Comparison of ENCODE assay signal across 9 cellular contexts in the genomic region with DNA sequence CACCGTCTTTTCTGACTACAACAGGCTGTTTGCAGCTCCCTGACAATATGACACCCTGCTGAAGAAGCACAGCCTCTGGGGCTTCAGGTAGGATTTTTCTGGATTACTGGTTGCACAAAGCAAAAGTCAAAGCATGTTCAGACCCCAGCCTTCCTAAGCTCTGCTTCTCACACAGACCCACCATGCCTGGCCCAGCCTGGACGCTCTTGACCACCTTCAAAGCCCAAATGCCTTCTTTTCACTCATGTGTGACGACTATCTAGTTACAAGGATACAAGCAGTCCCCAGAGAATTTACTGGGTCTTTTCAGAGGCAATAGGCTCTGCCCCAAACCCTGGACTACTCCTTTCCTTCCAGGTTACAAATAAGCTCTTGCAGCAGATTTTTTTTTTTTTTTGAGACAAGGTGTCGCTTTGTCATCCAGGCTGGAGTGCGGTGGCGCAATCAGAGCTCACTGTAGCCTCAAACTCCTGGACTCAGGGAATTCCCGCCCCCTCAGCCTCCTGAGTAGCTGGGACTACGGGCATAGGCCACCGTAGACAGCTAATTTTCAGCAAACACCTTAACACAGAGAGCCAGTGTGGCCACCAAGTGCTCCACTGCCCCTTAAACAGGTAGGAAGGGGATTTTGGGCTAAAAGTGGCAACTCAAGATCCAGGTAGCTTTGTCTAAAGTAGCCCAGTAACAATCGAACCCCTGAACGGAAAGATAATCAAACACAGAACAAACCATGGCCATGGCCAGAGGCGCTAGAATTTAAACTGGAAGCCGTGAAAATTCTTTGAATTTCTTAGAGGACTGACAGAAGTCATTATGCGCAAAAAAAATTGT. TPM values are rescaled to one million over a fixed set of nuclear protein-coding genes. Genes with fewer than 3 reads are reported as not detected.
DNase-seq lines count a peak whose midpoint lies in the region; ATAC-seq, FAIRE-seq and TF ChIP-seq lines count a peak whose summit lies in the region.
"Had no signal": no experiment of that assay in that cellular context is flagged by ENCODE, and none has a peak within 500 bp of the region (broad histone marks: within the 10 kb centered on the region; RNA-seq: fewer than 3 reads in every experiment).

No MANE protein-coding gene starts in this region.

- H3K79me1 ChIP-seq in H1 (ENCODE audit: low read depth, low read length): no peaks in the 10 kb centered on the region
- no peaks in the 10 kb centered on the region for H3K79me1 ChIP-seq in mesenchymal stem cell (replicated peaks; ENCODE audit: low read length, poor library complexity, severe bottlenecking)

- H3K4me2 ChIP-seq in H1 (ENCODE audit: insufficient read depth in 1 of 2, low read depth in 2 of 2, low read length in 2 of 2): peak overlapping the region in 1 of 2 experiments; percentile 8; a peak in 1 of 4 replicates
- H3K4me2 ChIP-seq in mesenchymal stem cell (ENCODE audit: low read length, poor library complexity, severe bottlenecking): peak overlapping the region; percentile 55

- H3K4me3 ChIP-seq in H1 (ENCODE audit: extremely low read depth in 1 of 4, insufficient read depth in 2 of 4, low read depth in 3 of 4, low read length in 4 of 4) (no peak overlapping the region), mesenchymal stem cell (ENCODE audit: insufficient read depth in 1 of 2, low read depth in 1 of 2, low read length in 2 of 2) (peak overlapping the region in 1 of 2 experiments; percentile 54), upper lobe of right lung (no peak overlapping the region), tibial nerve (no peak overlapping the region)

- no peak overlapping the region; the same call in 1 of the 2 replicates for H2BK20ac ChIP-seq in H1 (ENCODE audit: low read length)

- peaks cover 3 to 17% (median 11%) of the 10 kb centered on the region in 4 experiments for H3K4me1 ChIP-seq in H1 (replicated peaks in 1 of 4; ENCODE audit: control insufficient read depth in 3 of 4, insufficient read depth in 4 of 4, low read length in 3 of 4)
- peaks cover 14% of the 10 kb centered on the region for H3K4me1 ChIP-seq in mesenchymal stem cell (ENCODE audit: control insufficient read depth, insufficient read depth, low read depth, low read length)
- peaks cover 10% of the 10 kb centered on the region for H3K4me1 ChIP-seq in upper lobe of right lung
- peaks cover 0 to 13% (median 0%) of the 10 kb centered on the region in 4 donors for H3K4me1 ChIP-seq in tibial nerve

- H3K27ac ChIP-seq in H1 (ENCODE audit: low read depth, low read length) (no peak overlapping the region), mesenchymal stem cell (ENCODE audit: low read length, poor library complexity, severe bottlenecking) (peak overlapping the region; percentile 86), upper lobe of right lung (peak overlapping the region; percentile 21), tibial nerve (peak overlapping the region in 1 of 4 donors; percentile 42)

- H3K79me2 ChIP-seq in H1 (ENCODE audit: control insufficient read depth in 1 of 2, insufficient read depth in 2 of 2, low read length in 2 of 2): peaks cover 0 to 11% of the 10 kb centered on the region in 2 experiments; a peak in 2 of 4 replicates

- peak; percentile 90 for ATAC-seq in upper lobe of right lung
- no peak for ATAC-seq in HG02938 (IDR thresholded peaks at IDR 0.05; ENCODE audit: unreplicated experiment)

- H3K4ac ChIP-seq in H1 (replicated peaks; ENCODE audit: insufficient read length, low read depth, low read length) (no peak overlapping the region), mesenchymal stem cell (ENCODE audit: low read depth in 1 of 2, low read length in 2 of 2) (peak overlapping the region; percentile 46 to 68)

- no peak overlapping the region for H2AK5ac ChIP-seq in H1 (ENCODE audit: low read depth, low read length)
- H2AK5ac ChIP-seq in mesenchymal stem cell (ENCODE audit: low read length, severe bottlenecking): peak overlapping the region; percentile 89

- no peak overlapping the region for H4K5ac ChIP-seq in H1 (ENCODE audit: insufficient read length, low read depth, low read length)

- FAIRE-seq in H1 (lab: Jason Lieb, UNC): no peak
- FAIRE-seq: TTC549 had no signal

- H4K8ac ChIP-seq in H1 (ENCODE audit: extremely low read depth, insufficient read depth, low read length): no peak overlapping the region
- H4K8ac ChIP-seq in mesenchymal stem cell (ENCODE audit: low read length): peak overlapping the region; percentile 66

- H2BK15ac ChIP-seq in H1 (ENCODE audit: low read length) (no peak overlapping the region), mesenchymal stem cell (ENCODE audit: low read depth, poor library complexity, severe bottlenecking) (no peak overlapping the region)

- H2AFZ ChIP-seq in H1 (ENCODE audit: low read length): no peak overlapping the region
- H2AFZ ChIP-seq in mesenchymal stem cell (ENCODE audit: low read depth, low read length): no peak overlapping the region

- H3K27me3 ChIP-seq in H1 (replicated peaks in 1 of 4; ENCODE audit: control insufficient read depth in 3 of 4, extremely low read depth in 1 of 4, insufficient read depth in 3 of 4, low read length in 3 of 4) (no peaks in the 10 kb centered on the region), mesenchymal stem cell (ENCODE audit: control insufficient read depth in 1 of 2, insufficient read depth in 1 of 2, low read length in 2 of 2) (no peaks in the 10 kb centered on the region), upper lobe of right lung (no peaks in the 10 kb centered on the region), tibial nerve (no peaks in the 10 kb centered on the region)

- H3K23ac ChIP-seq in H1 (ENCODE audit: insufficient read length) (no peak overlapping the region), mesenchymal stem cell (ENCODE audit: low read length in 2 of 2) (peak overlapping the region in 1 of 2 experiments; percentile 50)

- intact Hi-C loops in upper lobe of right lung (cut with DNase I): no loop called here

- POLR2A ChIA-PET in H1 (lab: Charles Lee; ENCODE audit: partially characterized antibody): interaction anchor here (0.9 kb wide), 1 partner anchor 16 kb away, joined by 3 read pairs; no protein-coding TSS in a partner anchor

- H2BK12ac ChIP-seq in H1 (ENCODE audit: low read depth, low read length) (peak overlapping the region; percentile 68; the same call in 1 of the 2 replicates), mesenchymal stem cell (ENCODE audit: low read length in 2 of 2) (peak overlapping the region in 1 of 2 experiments; percentile 94)

- H3K18ac ChIP-seq in H1 (ENCODE audit: extremely low read depth, low read length) (no peak overlapping the region), mesenchymal stem cell (ENCODE audit: low read depth in 1 of 2, low read length in 2 of 2) (peak overlapping the region; percentile 55 to 97)

- no peak for TF ChIP-seq RAD21 in H1 (IDR thresholded peaks at IDR 0.05 in 1 of 2, conservative IDR thresholded peaks at IDR 0.05 in 1 of 2; ENCODE audit: low read depth in 2 of 2, low read length in 2 of 2)

- 76% methylated on average over 11 of the region's 14 CpGs; no CpG with 5 or more reads in 1 of the 2 experiments for WGBS in H1 (ENCODE audit: extremely low coverage in 1 of 2, insufficient coverage in 1 of 2, insufficient read length in 1 of 2, insufficient replicate concordance in 2 of 2, low coverage in 1 of 2, low lambda C conversion rate in 2 of 2, missing lambda C conversion rate in 1 of 2), 2 experiments
- 45% methylated on average over 13 of the region's 14 CpGs for WGBS in mesenchymal stem cell
- WGBS in tibial nerve, 2 donors: 70 to 72% methylated on average over 14 of the region's 14 CpGs

- no peak overlapping the region for H2BK120ac ChIP-seq in H1 (replicated peaks; ENCODE audit: low read depth, low read length)
- H2BK120ac ChIP-seq in mesenchymal stem cell (ENCODE audit: low read depth, low read length): peak overlapping the region; percentile 65

- TF ChIP-seq POLR2A in H1 (IDR thresholded peaks at IDR 0.05; ENCODE audit: control extremely low read depth in 1 of 2, low read depth in 2 of 2, low read length in 2 of 2) (no peak), tibial nerve (IDR thresholded peaks at IDR 0.05) (no peak)

- peak overlapping the region; percentile 8 for H4K91ac ChIP-seq in H1 (replicated peaks; ENCODE audit: insufficient read length, low read length)
- H4K91ac ChIP-seq in mesenchymal stem cell (ENCODE audit: low read length): peak overlapping the region; percentile 83

- H3K14ac ChIP-seq in H1 (ENCODE audit: insufficient read length): no peak overlapping the region
- H3K14ac ChIP-seq in mesenchymal stem cell (ENCODE audit: low read length in 2 of 2): peak overlapping the region in 1 of 2 experiments; percentile 92

- H2BK5ac ChIP-seq in H1 (ENCODE audit: low read depth, low read length): no peak overlapping the region
- peak overlapping the region; percentile 54 for H2BK5ac ChIP-seq in mesenchymal stem cell (ENCODE audit: low read depth, low read length, poor library complexity, severe bottlenecking)

- H3K56ac ChIP-seq in H1 (replicated peaks; ENCODE audit: insufficient read length, low read depth, low read length): no peak overlapping the region

- H3K9me3 ChIP-seq in H1 (ENCODE audit: insufficient read depth in 2 of 2, low read depth in 1 of 2, low read length in 1 of 2) (no peaks in the 10 kb centered on the region), mesenchymal stem cell (ENCODE audit: control insufficient read depth, low read length) (no peaks in the 10 kb centered on the region), upper lobe of right lung (no peaks in the 10 kb centered on the region), tibial nerve (no peaks in the 10 kb centered on the region)

- 0 out of 2 replicates have a peak, but pooled peaks cover 2% of the 10 kb centered on the region for H3K23me2 ChIP-seq in H1 (ENCODE audit: low read depth, low read length)

- no peaks in the 10 kb centered on the region for H3K36me3 ChIP-seq in H1 (ENCODE audit: control insufficient read depth in 2 of 4, insufficient read depth in 4 of 4, low read length in 3 of 4)
- peaks cover 2 to 5% of the 10 kb centered on the region in 2 experiments for H3K36me3 ChIP-seq in mesenchymal stem cell (ENCODE audit: control insufficient read depth in 1 of 2, insufficient read depth in 2 of 2, low read depth in 1 of 2, low read length in 2 of 2)
- no peaks in the 10 kb centered on the region for H3K36me3 ChIP-seq in upper lobe of right lung
- H3K36me3 ChIP-seq in tibial nerve: no peaks in the 10 kb centered on the region

- DNase-seq in NK-92 treated with Interleukin-12 subunit alpha and Interleukin-12 subunit beta, amount 100 ng/mL, for 24 hours (lab: John Stamatoyannopoulos, UW): peak; percentile 4
- DNase-seq in NK-92 (lab: John Stamatoyannopoulos, UW; ENCODE audit: unreplicated experiment) (no peak), H1 (ENCODE audit: low read depth in 1 of 2, low spot score in 2 of 2) (no peak), mesenchymal stem cell (peak; percentile 89), upper lobe of right lung (peak; percentile 91), HuH-7.5 (ENCODE audit: low spot score) (no peak), tibial nerve (ENCODE audit: low spot score in 2 of 2) (no peak)

- TF ChIP-seq EP300 in H1 (IDR thresholded peaks at IDR 0.05; ENCODE audit: borderline replicate concordance in 1 of 2, low read depth in 2 of 2, low read length in 2 of 2) (no peak), tibial nerve (IDR thresholded peaks at IDR 0.05) (no peak)

- TF ChIP-seq CTCF in H1 (IDR thresholded peaks at IDR 0.05; ENCODE audit: control extremely low read depth in 1 of 3, insufficient read depth in 1 of 3, low read depth in 1 of 3, low read length in 3 of 3) (no peak), upper lobe of right lung (IDR thresholded peaks at IDR 0.05) (no peak), tibial nerve (IDR thresholded peaks at IDR 0.05) (no peak)

- H4K20me1 ChIP-seq in H1 (replicated peaks in 1 of 2; ENCODE audit: control insufficient read depth in 1 of 2, insufficient read depth in 2 of 2, low read length in 2 of 2): no peaks in the 10 kb centered on the region

- H3K9ac ChIP-seq in H1 (replicated peaks in 1 of 4; ENCODE audit: extremely low read depth in 1 of 4, low read depth in 3 of 4, low read length in 3 of 4) (no peak overlapping the region), mesenchymal stem cell (ENCODE audit: low read length) (peak overlapping the region; percentile 66)

- CTCF ChIA-PET in H1 (lab: Charles Lee; ENCODE audit: partially characterized antibody): interaction anchor here (0.6 to 3.1 kb wide), 10 partner anchors 10 to 609 kb away, joined by 3 to 12 read pairs (median 3); no protein-coding TSS in a partner anchor

RNA-seq across cellular contexts. Expression of a gene that starts 16.2 kb away (rescaled TPM):
- total RNA-seq in H1 (2021; fragmentation: NEBNext Ultra II Directional; extraction: Animal tissue kit (Norgen Biotek cat#: 25700)): 15.4 and 16.0 TPM in 2 replicates
- polyA plus RNA-seq in H1 (2011; rRNA removed): 4.3 and 4.7 TPM in 2 replicates
- 5.3 TPM for polyA plus RNA-seq in H1 (2011; cell fraction: cytosol; rRNA removed)
- 18.4 TPM for polyA plus RNA-seq in H1 (2011; cell fraction: nucleus; rRNA removed)
- 11.8 to 19.5 TPM (median 12.7 TPM) in 4 replicates for polyA plus RNA-seq in H1 (2012, experiment 1 of 2)
- 0.76 TPM for polyA plus RNA-seq in H1 (2012, experiment 2 of 2)
- 14.1 TPM for polyA plus RNA-seq in H1 (2013, experiment 1 of 2)
- 13.6 TPM for polyA plus RNA-seq in H1 (2013, experiment 2 of 2)
- polyA minus RNA-seq in H1 (2011; rRNA and poly(A)+ RNA removed): 12.4 and 14.0 TPM in 2 replicates
- polyA minus RNA-seq in H1 (2011; cell fraction: cytosol; rRNA and poly(A)+ RNA removed): 14.7 TPM
- polyA minus RNA-seq in H1 (2011; cell fraction: nucleus; rRNA and poly(A)+ RNA removed): 18.8 TPM
- polyA plus RNA-seq in mesenchymal stem cell (2013, experiment 1 of 2): 67.9 TPM
- polyA plus RNA-seq in mesenchymal stem cell (2013, experiment 2 of 2): 64.2 TPM
- total RNA-seq in upper lobe of right lung (106 TPM), tibial nerve (10 to 100 TPM; 23.6 to 32.0 (median 26.0) TPM)

Comparison
In these comparisons a context has a peak if more than half of its experiments do, and no peak if none do; other contexts are left out.
1. DNase-seq: peak in NK-92 treated with Interleukin-12 subunit alpha and Interleukin-12 subunit beta, amount 100 ng/mL, for 24 hours (single experiment), mesenchymal stem cell (single experiment) and upper lobe of right lung (single experiment); none in NK-92 (single experiment), H1 (0 of 2), HuH-7.5 (single experiment) and tibial nerve (0 of 2).